ENCODE assay signal across 26 cellular contexts in the genomic region with DNA sequence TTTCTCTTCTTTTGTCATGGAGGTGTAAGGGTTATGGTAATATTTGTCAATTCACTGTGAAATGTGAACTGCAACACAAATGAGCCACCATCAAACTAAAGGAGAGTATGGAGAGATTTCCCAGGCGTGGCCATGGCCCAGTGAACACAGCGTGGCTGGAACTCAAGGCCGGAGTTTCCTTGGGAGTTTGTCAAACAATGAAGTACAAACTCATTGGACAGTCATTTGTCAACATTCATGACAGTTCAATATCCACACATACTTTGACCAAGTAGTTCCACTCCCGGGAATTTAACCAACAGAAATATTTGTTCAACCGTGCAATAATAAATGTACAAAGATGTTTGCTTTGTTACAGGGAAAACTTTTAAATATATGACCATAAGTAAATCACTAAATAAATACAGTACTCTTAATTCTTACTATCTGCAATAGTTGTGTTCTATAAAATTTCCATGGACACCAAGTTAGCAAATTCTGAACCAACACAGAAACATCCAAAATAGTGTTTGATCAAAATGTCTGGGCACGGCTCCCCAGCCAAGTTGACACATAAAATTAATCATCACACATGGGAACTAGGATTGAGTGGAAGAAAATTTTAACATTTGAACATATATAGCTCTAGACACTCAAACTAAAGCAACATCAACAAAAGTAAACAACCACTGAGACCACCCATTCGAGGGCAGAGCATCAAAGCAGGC.
DNase-seq lines count a peak whose midpoint lies in the region; ATAC-seq and TF ChIP-seq lines count a peak whose summit lies in the region.
"Had no signal": no experiment of that assay in that cellular context is flagged by ENCODE, and none has a peak within 500 bp of the region (broad histone marks: within the 10 kb centered on the region; RNA-seq: fewer than 3 reads in every experiment).

No MANE protein-coding gene starts in this region.

- no peaks in the 10 kb centered on the region for H3K27me3 ChIP-seq in neural progenitor cell
- H3K27me3 ChIP-seq: BLaER1, Peyer's patch had no signal

- TF ChIP-seq CTCF in astrocyte of the spinal cord (IDR thresholded peaks at IDR 0.05; ENCODE audit: low read depth, low read length) (no peak), neural progenitor cell (IDR thresholded peaks at IDR 0.05) (no peak)

- H3K4me1 Mint-ChIP-seq in neural progenitor cell = peaks cover 16% of the 10 kb centered on the region

- H4K20me1 ChIP-seq in neural progenitor cell (ENCODE audit: low read depth) = no peaks in the 10 kb centered on the region
- H4K20me1 ChIP-seq: BLaER1 had no signal

- in situ Hi-C loops in astrocyte of the spinal cord (cut with HindIII; ENCODE audit: low sequenced_read_pairs) = no loop called here

- H3K4me1 ChIP-seq in neural progenitor cell = no peaks in the 10 kb centered on the region
- H3K4me1 ChIP-seq: A549, Peyer's patch had no signal

- peak; percentile 22 for DNase-seq in COLO668 (lab: John Stamatoyannopoulos, UW; ENCODE audit: unreplicated experiment)
- DNase-seq in astrocyte of the spinal cord (ENCODE audit: low read depth, low spot score) = peak; percentile 15
- peak; percentile 13 for DNase-seq in left kidney (ENCODE audit: low read depth, low spot score)
- DNase-seq in neural progenitor cell (ENCODE audit: low spot score) = no peak
- no peak for DNase-seq in stimulated activated CD8-positive, alpha-beta memory T cell treated with anti-CD3 and anti-CD28 coated beads, Interleukin-4, amount 100 ng/mL, for 48 hours
- DNase-seq in NCI-H2107 treated with DMSO at 0.1 percent for 48 hours (lab: John Stamatoyannopoulos, UW; ENCODE audit: unreplicated experiment) = no peak
- no peak for DNase-seq in NCI-H2196 (lab: John Stamatoyannopoulos, UW; ENCODE audit: unreplicated experiment)
- DNase-seq: CD8-positive, alpha-beta T cell; DND-41; H7; HFFc6; IMR-90; Karpas-422; MM.1S; NCI-H1092; NCI-H146; NCI-H2029 treated with DMSO at 0.1 percent for 48 hours; NCI-H2171 treated with DMSO at 0.1 percent for 48 hours; NCI-H748 treated with DMSO at 0.1 percent for 48 hours; NK-92 treated with Interleukin-12 subunit alpha and Interleukin-12 subunit beta, amount 100 ng/mL, for 24 hours; Peyer's patch had no signal

- no peak overlapping the region for H3K4me3 ChIP-seq in astrocyte of the spinal cord (ENCODE audit: low read depth, low read length)
- no peak overlapping the region for H3K4me3 ChIP-seq in neural progenitor cell
- H3K4me3 ChIP-seq: A549, BLaER1, Peyer's patch had no signal

- H3K9me3 Mint-ChIP-seq in neural progenitor cell = peaks cover 10% of the 10 kb centered on the region
- H3K9me3 Mint-ChIP-seq: CD8-positive, alpha-beta T cell had no signal

- no peak overlapping the region for H3K4me3 Mint-ChIP-seq in neural progenitor cell
- H3K4me3 Mint-ChIP-seq: CD8-positive, alpha-beta T cell; HFFc6 had no signal

- H3K27ac Mint-ChIP-seq in neural progenitor cell = peak overlapping the region; percentile 9
- H3K27ac Mint-ChIP-seq: CD8-positive, alpha-beta T cell; HFFc6 had no signal

- no peak overlapping the region for H3K9ac ChIP-seq in neural progenitor cell
- H3K9ac ChIP-seq: BLaER1 had no signal

- H2AFZ ChIP-seq in neural progenitor cell (replicated peaks) = no peak overlapping the region

- H3K9me3 ChIP-seq in neural progenitor cell (ENCODE audit: low read depth) = no peaks in the 10 kb centered on the region
- H3K9me3 ChIP-seq: A549, BLaER1, Peyer's patch had no signal

- no peak overlapping the region for H3K27ac ChIP-seq in neural progenitor cell
- H3K27ac ChIP-seq: A549, BLaER1, HL-60, Peyer's patch had no signal

- no peaks in the 10 kb centered on the region for H3F3A ChIP-seq in neural progenitor cell (ENCODE audit: low read depth)

- H3K79me2 ChIP-seq in neural progenitor cell (ENCODE audit: low read depth) = no peaks in the 10 kb centered on the region

- H3K36me3 ChIP-seq in neural progenitor cell = no peaks in the 10 kb centered on the region
- H3K36me3 ChIP-seq: BLaER1, Peyer's patch had no signal

- H3K27me3 Mint-ChIP-seq in neural progenitor cell (ENCODE audit: insufficient read depth, low read depth) = peaks cover 2% of the 10 kb centered on the region

- H3K4me2 ChIP-seq in neural progenitor cell = no peak overlapping the region
- H3K4me2 ChIP-seq: A549, BLaER1 had no signal

- ATAC-seq in GM21528 (IDR thresholded peaks at IDR 0.05; ENCODE audit: low FRiP score, unreplicated experiment) = no peak
- ATAC-seq: A549; CD8-positive, alpha-beta T cell; Right ventricle myocardium inferior had no signal

- H3K36me3 Mint-ChIP-seq in neural progenitor cell = no peaks in the 10 kb centered on the region
- H3K36me3 Mint-ChIP-seq: CD8-positive, alpha-beta T cell had no signal

Comparison
In these comparisons a context has a peak if more than half of its experiments do, and no peak if none do; other contexts are left out.
1. DNase-seq: peak in COLO668 (single experiment), astrocyte of the spinal cord (single experiment) and left kidney (single experiment); none in neural progenitor cell (single experiment), stimulated activated CD8-positive, alpha-beta memory T cell treated with anti-CD3 and anti-CD28 coated beads, Interleukin-4, amount 100 ng/mL, for 48 hours (single experiment), NCI-H2107 treated with DMSO at 0.1 percent for 48 hours (single experiment) and NCI-H2196 (single experiment).